Comparison of ENCODE assay signal across 9 cellular contexts in the genomic region with DNA sequence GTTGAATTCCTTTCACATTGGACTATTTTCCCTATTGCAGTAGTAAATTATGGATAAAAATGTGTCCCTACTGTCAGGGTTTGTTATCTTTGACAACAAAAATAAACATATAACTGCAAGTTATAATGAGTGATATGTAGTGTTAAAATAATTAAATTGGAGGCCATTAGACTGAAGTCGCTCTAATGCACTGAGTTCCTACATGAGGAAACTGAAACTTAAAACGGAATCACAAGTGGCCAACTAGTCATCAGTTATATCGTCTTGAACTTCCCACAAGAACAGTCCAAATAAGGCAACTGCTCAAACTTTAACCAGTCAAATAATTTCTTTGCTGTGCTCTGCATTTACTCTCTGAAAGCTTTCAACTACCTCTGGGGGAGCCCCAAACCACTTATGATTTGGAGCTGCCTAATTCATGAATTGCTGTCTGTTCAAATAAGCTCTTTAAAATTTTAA. TPM values are rescaled to one million over a fixed set of nuclear protein-coding genes. Genes with fewer than 3 reads are reported as not detected.
DNase-seq lines count a peak whose midpoint lies in the region; ATAC-seq, FAIRE-seq and TF ChIP-seq lines count a peak whose summit lies in the region.
"Had no signal": no experiment of that assay in that cellular context is flagged by ENCODE, and none has a peak within 500 bp of the region (broad histone marks: within the 10 kb centered on the region; RNA-seq: fewer than 3 reads in every experiment).

No MANE protein-coding gene starts in this region.

- no peak for FAIRE-seq in HTR-8/SVneo (lab: Jason Lieb, UNC)

- peaks cover 29% of the 10 kb centered on the region for H3K4me1 ChIP-seq in OCI-LY3 (ENCODE audit: low read length)
- H3K4me1 ChIP-seq in BE2C: 0 out of 2 replicates have a peak, but pooled peaks cover 4% of the 10 kb centered on the region

- H2AFZ ChIP-seq in OCI-LY3 (ENCODE audit: low read depth, low read length): peak overlapping the region; percentile 13

- H3K36me3 ChIP-seq in OCI-LY3 (replicated peaks; ENCODE audit: low read depth, low read length) (no peaks in the 10 kb centered on the region), BE2C (no peaks in the 10 kb centered on the region)

- peak; percentile 12 for DNase-seq in A172 (ENCODE audit: low spot score)
- peak; percentile 17 for DNase-seq in globus pallidus (ENCODE audit: low spot score)
- DNase-seq in BE2C: no peak
- no peak for DNase-seq in HTR-8/SVneo (ENCODE audit: insufficient read length, low spot score)
- no peak for DNase-seq in GM10248 (ENCODE audit: extremely low spot score)

- peaks cover 11% of the 10 kb centered on the region for H3K79me2 ChIP-seq in OCI-LY3 (ENCODE audit: low read length)

- H3K27ac ChIP-seq in OCI-LY3 (ENCODE audit: low read length): peak overlapping the region; percentile 65

- no peak overlapping the region; the same call in 1 of the 2 replicates for H3K9ac ChIP-seq in OCI-LY3 (ENCODE audit: low read length)

- H3K27me3 ChIP-seq in OCI-LY3 (ENCODE audit: low read depth, low read length) (no peaks in the 10 kb centered on the region), BE2C (no peaks in the 10 kb centered on the region)

- TF ChIP-seq CTCF in OCI-LY3 (IDR thresholded peaks at IDR 0.05; ENCODE audit: low read depth, low read length): no peak
- no peak for TF ChIP-seq CTCF in BE2C (IDR thresholded peaks at IDR 0.05; ENCODE audit: low read depth, low read length)
- TF ChIP-seq CTCF in GM10248 (IDR thresholded peaks at IDR 0.05; ENCODE audit: control extremely low read depth, extremely low read depth, low read depth, missing control alignments): no peak

- peak; percentile 32 for ATAC-seq in GM18861 (IDR thresholded peaks at IDR 0.05; ENCODE audit: unreplicated experiment)
- no peak for ATAC-seq in HG03520 (IDR thresholded peaks at IDR 0.05; ENCODE audit: unreplicated experiment)

- H3K4me3 ChIP-seq in OCI-LY3 (ENCODE audit: low read length): peak overlapping the region; percentile 8
- no peak overlapping the region for H3K4me3 ChIP-seq in BE2C (ENCODE audit: low read depth, low read length)

- POLR2A ChIA-PET in GM10248 (lab: Yijun Ruan, JAX): no interaction called here

- H3K4me2 ChIP-seq in OCI-LY3 (ENCODE audit: low read length): peak overlapping the region; percentile 89

- CTCF ChIA-PET in GM10248 (lab: Yijun Ruan, JAX): interaction anchor here (1.0 kb wide), 1 partner anchor 35 kb away, joined by 3 read pairs; no protein-coding TSS in a partner anchor

- H3K9me3 ChIP-seq in OCI-LY3 (ENCODE audit: insufficient read depth, low read length): no peaks in the 10 kb centered on the region
- H3K9me3 ChIP-seq in BE2C: no peaks in the 10 kb centered on the region

- H4K20me1 ChIP-seq in OCI-LY3 (ENCODE audit: insufficient read depth, low read length): no peaks in the 10 kb centered on the region

RNA-seq across cellular contexts. Expression of a gene that starts 2.1 kb away (rescaled TPM):
- total RNA-seq in A172 (2014; rRNA removed; shearing (Covaris generic)): 19.0 and 27.1 TPM in 2 replicates
- polyA plus RNA-seq in BE2C (2012; ENCODE audit: insufficient read depth, insufficient read length, low read depth): 3.3 TPM

RNA-seq across cellular contexts. Expression of a gene that starts 7.0 kb away (rescaled TPM):
- 41.3 and 44.3 TPM in 2 replicates for total RNA-seq in A172 (2014; rRNA removed; shearing (Covaris generic))
- 29.0 TPM for polyA plus RNA-seq in BE2C (2012; ENCODE audit: insufficient read depth, insufficient read length, low read depth)

RNA-seq across cellular contexts. Expression of a gene that starts 51.4 kb away (rescaled TPM):
- total RNA-seq in A172 (2014; rRNA removed; shearing (Covaris generic)): not detected in 2 replicates
- not detected for polyA plus RNA-seq in BE2C (2012; ENCODE audit: insufficient read depth, insufficient read length, low read depth)
- total RNA-seq: osteocyte had no signal

Comparison
In these comparisons a context has a peak if more than half of its experiments do, and no peak if none do; other contexts are left out.
1. DNase-seq: peak in A172 (single experiment) and globus pallidus (single experiment); none in BE2C (single experiment), HTR-8/SVneo (single experiment) and GM10248 (single experiment).